Comparison of ENCODE assay signal across 8 cellular contexts in the genomic region with DNA sequence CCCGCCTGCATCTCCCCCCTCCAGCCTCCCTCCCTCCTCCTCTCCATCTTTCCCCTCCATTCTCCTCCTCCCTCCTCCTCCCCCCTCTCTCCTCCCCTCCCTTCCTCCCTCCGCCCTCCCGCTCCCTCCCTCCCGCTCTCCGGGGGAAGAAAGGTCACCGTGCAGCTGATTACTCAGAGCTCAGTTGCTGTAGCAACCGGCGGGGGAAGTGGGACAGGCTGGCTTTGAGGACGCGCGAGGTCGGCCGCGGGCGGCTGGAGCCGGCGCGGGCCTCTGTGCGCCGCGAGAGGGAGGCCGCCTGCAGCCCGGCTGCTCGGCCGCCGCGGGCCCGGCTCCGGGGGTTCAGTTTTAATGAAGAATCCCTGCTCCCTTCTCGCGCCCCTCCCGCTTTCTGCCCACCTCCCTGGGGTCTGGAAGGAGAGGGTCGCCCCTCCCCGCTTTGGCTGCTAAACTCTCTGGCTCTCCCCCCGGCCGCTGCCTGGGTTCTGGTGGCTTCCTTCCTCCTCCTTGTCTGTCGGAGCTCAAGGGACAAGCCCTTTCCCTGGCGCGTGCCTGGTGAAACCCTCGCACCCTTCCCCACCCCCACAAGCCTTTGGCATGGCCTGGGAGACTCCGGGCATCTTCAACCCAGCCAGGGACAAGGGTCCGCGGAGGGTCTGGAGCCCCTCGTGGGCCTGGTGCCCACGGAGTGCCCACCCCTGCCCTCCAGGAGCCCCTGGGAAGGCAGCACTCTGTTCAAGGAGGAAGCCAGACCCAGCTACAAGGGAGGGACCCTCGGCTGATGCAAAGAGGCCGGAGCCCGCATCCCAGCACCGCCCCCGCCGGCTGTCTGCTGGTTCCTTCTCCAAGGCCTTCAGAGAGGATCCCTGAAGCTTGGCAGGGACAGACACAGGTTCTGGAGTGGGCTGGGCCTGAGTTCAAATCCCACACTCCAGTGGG.
A peak's percentile ranks its signal among the peaks of the same experiment; 100 is the strongest.
DNase-seq lines count a peak whose midpoint lies in the region; ATAC-seq and TF ChIP-seq lines count a peak whose summit lies in the region.

No MANE protein-coding gene starts in this region.

- peak overlapping the region; percentile 87 to 100 (median 99) for H3K27ac Mint-ChIP-seq in nephron

- peak; percentile 78 for ATAC-seq in GM21529 (IDR thresholded peaks at IDR 0.05; ENCODE audit: unreplicated experiment)

- no peaks in the 10 kb centered on the region for H3K9me3 Mint-ChIP-seq in nephron

- H3K36me3 Mint-ChIP-seq in nephron (ENCODE audit: low read depth) = no peaks in the 10 kb centered on the region

- DNase-seq in CMK (ENCODE audit: low read depth) (peak; percentile 95), LNCaP clone FGC (ENCODE audit: low read depth) (peak; percentile 86), SHP77 (lab: John Stamatoyannopoulos, UW) (peak; percentile 98 to 99), activated gamma-delta T cell (lab: John Stamatoyannopoulos, UW) (peak; percentile 67), fibroblast of the conjunctiva (ENCODE audit: low read depth) (peak; percentile 97)
- DNase-seq in stimulated activated naive CD4-positive, alpha-beta T cell (lab: John Stamatoyannopoulos, UW) = peak; percentile 47 to 71 (median 60)

- H3K4me3 ChIP-seq in LNCaP clone FGC (ENCODE audit: low read depth, low read length) = peak overlapping the region; percentile 53

- peaks cover 43% of the 10 kb centered on the region for H3K4me1 Mint-ChIP-seq in nephron

- peaks cover 3% of the 10 kb centered on the region for H3K27me3 Mint-ChIP-seq in nephron (ENCODE audit: low read depth)

- H3K4me3 Mint-ChIP-seq in nephron = peak overlapping the region; percentile 72 to 78 (median 73)

- TF ChIP-seq CTCF in LNCaP clone FGC (IDR thresholded peaks at IDR 0.05; ENCODE audit: control insufficient read depth, extremely low read depth, insufficient read depth) (no peak), nephron (IDR thresholded peaks at IDR 0.05; ENCODE audit: unreplicated experiment in 3 of 3) (no peak)

Comparison
In these comparisons a context has a peak if more than half of its experiments do, and no peak if none do; other contexts are left out.
1. Peak in every context shown above with its lines: DNase-seq, ATAC-seq and H3K4me3 ChIP-seq.